Comparison of ENCODE assay signal across 26 cellular contexts in genomic region chr2:70829916-70830315, GRCh38. TPM values are rescaled to one million over a fixed set of nuclear protein-coding genes. Genes with fewer than 3 reads are reported as not detected.
"Had no signal": no experiment of that assay in that cellular context is flagged by ENCODE, and none has a peak within 500 bp of the region (broad histone marks: within the 10 kb centered on the region; RNA-seq: fewer than 3 reads in every experiment).

No MANE protein-coding gene starts in this region.

- H3K9me3 Mint-ChIP-seq: dendritic cell treated with granulocyte-macrophage colony-stimulating factor and Interleukin-4, amounts not matched to agents 40 ng/mL and 50 ng/mL, for 4 days; endodermal cell; naive thymus-derived CD8-positive, alpha-beta T cell; stimulated activated memory B cell treated with anti-CD40 and anti-IgM and Interleukin-4, amounts not matched to agents 10 μg/mL and 1 μg/mL and 100 μg/mL, for 72 hours had no signal

- H3K4me3 Mint-ChIP-seq: dendritic cell treated with granulocyte-macrophage colony-stimulating factor and Interleukin-4, amounts not matched to agents 40 ng/mL and 50 ng/mL, for 4 days; endodermal cell; naive thymus-derived CD8-positive, alpha-beta T cell; stimulated activated memory B cell treated with anti-CD40 and anti-IgM and Interleukin-4, amounts not matched to agents 10 μg/mL and 1 μg/mL and 100 μg/mL, for 72 hours had no signal

- H3K36me3 Mint-ChIP-seq: stimulated activated memory B cell treated with anti-CD40 and anti-IgM and Interleukin-4, amounts not matched to agents 10 μg/mL and 1 μg/mL and 100 μg/mL, for 72 hours had no signal

- H3K4me3 ChIP-seq: gastrocnemius medialis, heart right ventricle, mucosa of descending colon, prostate gland, right lobe of liver, stomach, thoracic aorta, transverse colon had no signal

- H3K9ac ChIP-seq: parathyroid adenoma had no signal

- ATAC-seq: esophagus mucosa; gastrocnemius medialis; mucosa of descending colon; naive thymus-derived CD8-positive, alpha-beta T cell; stimulated activated memory B cell treated with anti-CD40 and anti-IgM and Interleukin-4, amounts not matched to agents 10 μg/mL and 1 μg/mL and 100 μg/mL, for 72 hours had no signal

- H3K27ac ChIP-seq: gastrocnemius medialis, parathyroid adenoma, prostate gland, right lobe of liver, stomach, thoracic aorta, transverse colon had no signal

- H3K36me3 ChIP-seq: gastrocnemius medialis, heart right ventricle, prostate gland, right lobe of liver, stomach, thoracic aorta, transverse colon had no signal

- DNase-seq: cerebellar nuclear complex; effector CD4-positive, alpha-beta T cell; endodermal cell; gastrocnemius medialis; hypothalamus; kidney glomerular epithelial cell; mucosa of descending colon; naive thymus-derived CD8-positive, alpha-beta T cell; occipital lobe; right lobe of liver; stimulated activated CD4-positive, alpha-beta T cell treated with anti-CD3 and anti-CD28 coated beads, Interleukin-4, amount 100 ng/mL, for 1 hour; stimulated activated CD8-positive, alpha-beta memory T cell treated with anti-CD3 and anti-CD28 coated beads, Interleukin-4, amount 100 ng/mL, for 48 hours; stomach; substantia nigra; transverse colon had no signal

- H3K27me3 ChIP-seq: right lobe of liver, transverse colon had no signal

- H3K79me2 ChIP-seq: parathyroid adenoma had no signal

- H3K27ac Mint-ChIP-seq: dendritic cell treated with granulocyte-macrophage colony-stimulating factor and Interleukin-4, amounts not matched to agents 40 ng/mL and 50 ng/mL, for 4 days; endodermal cell; naive thymus-derived CD8-positive, alpha-beta T cell; stimulated activated memory B cell treated with anti-CD40 and anti-IgM and Interleukin-4, amounts not matched to agents 10 μg/mL and 1 μg/mL and 100 μg/mL, for 72 hours had no signal

- H3K4me1 ChIP-seq: gastrocnemius medialis, parathyroid adenoma, prostate gland, right lobe of liver, stomach, transverse colon had no signal

- H2AFZ ChIP-seq: parathyroid adenoma had no signal

- H3K9me3 ChIP-seq: gastrocnemius medialis, heart right ventricle, mucosa of descending colon, prostate gland, right lobe of liver, stomach, thoracic aorta, transverse colon had no signal

- H3K4me1 Mint-ChIP-seq: endodermal cell; stimulated activated memory B cell treated with anti-CD40 and anti-IgM and Interleukin-4, amounts not matched to agents 10 μg/mL and 1 μg/mL and 100 μg/mL, for 72 hours had no signal

RNA-seq across cellular contexts. Expression of gene CD207, which starts 5.7 kb away (rescaled TPM):
- total RNA-seq: endodermal cell; esophagus mucosa; fibroblast of villous mesenchyme; gastrocnemius medialis; naive thymus-derived CD8-positive, alpha-beta T cell; occipital lobe; renal cortical epithelial cell; stomach had no signal

RNA-seq across cellular contexts. Expression of gene CLEC4F, which starts 9.5 kb away (rescaled TPM):
- total RNA-seq: endodermal cell; esophagus mucosa; fibroblast of villous mesenchyme; naive thymus-derived CD8-positive, alpha-beta T cell; occipital lobe; renal cortical epithelial cell; right lobe of liver had no signal

RNA-seq across cellular contexts. Expression of gene FIGLA, which starts 39.5 kb away (rescaled TPM):
- total RNA-seq: endodermal cell; esophagus mucosa; fibroblast of villous mesenchyme; gastrocnemius medialis; lower leg skin; mucosa of descending colon; naive thymus-derived CD8-positive, alpha-beta T cell; occipital lobe; prostate gland; renal cortical epithelial cell; right lobe of liver; stomach; thoracic aorta; transverse colon; ureter had no signal
